ENCODE assay signal across 10 cellular contexts in the genomic region with DNA sequence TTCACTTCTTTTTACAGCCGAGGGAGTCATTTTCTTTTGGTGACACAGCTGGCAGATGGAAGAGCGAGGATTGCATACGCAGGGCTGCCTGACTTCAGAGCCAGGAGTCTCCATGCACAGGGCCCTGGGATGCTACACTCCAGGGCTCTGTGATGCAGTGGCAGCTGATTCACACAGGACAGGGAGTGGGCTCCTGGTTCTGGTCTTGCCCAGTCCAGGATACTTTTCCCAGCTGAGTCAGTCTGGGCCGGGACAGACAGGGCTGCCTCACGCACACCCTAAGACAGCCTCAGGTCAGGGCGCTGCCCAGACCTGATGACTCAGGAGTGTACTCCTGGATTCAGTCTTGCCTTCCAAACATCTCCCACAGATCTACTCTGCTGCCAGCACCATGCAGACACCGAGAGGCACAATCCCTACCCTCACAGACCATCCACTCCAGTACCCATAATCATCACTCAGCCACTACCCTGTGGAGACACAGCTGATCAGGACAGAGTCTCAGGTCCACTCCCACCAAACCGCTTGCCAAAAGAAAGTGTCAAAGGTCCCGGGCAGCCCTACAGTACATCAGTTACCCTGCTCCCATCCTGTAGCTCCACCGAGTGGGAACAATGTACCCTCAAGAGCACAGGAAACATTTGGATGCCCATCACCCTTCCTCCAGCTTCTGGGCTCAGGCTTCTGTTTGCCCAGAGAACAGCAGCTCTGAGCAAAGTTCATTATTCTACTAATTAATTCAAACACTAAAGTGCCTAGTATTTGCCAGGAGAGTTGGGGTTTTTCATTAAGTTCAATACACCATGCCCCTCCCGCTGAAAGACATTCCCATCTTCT. TPM values are rescaled to one million over a fixed set of nuclear protein-coding genes. Genes with fewer than 3 reads are reported as not detected.
DNase-seq lines count a peak whose midpoint lies in the region; ATAC-seq and TF ChIP-seq lines count a peak whose summit lies in the region.
"Had no signal": no experiment of that assay in that cellular context is flagged by ENCODE, and none has a peak within 500 bp of the region (broad histone marks: within the 10 kb centered on the region; RNA-seq: fewer than 3 reads in every experiment).

No MANE protein-coding gene starts in this region.

- intact Hi-C loops in uterus (cut with DNase I; ENCODE audit: low total_unique reads), result no loop called here

- H3K27ac Mint-ChIP-seq in T-helper 2 cell treated with Interferon-gamma antibody and Interleukin-4, amounts not matched to agents 5 μg/mL and 100 μg/mL, for 36 hours, result peak overlapping the region; percentile 67
- H3K27ac Mint-ChIP-seq in endothelial cell (ENCODE audit: unreplicated experiment), result no peak overlapping the region

- H3K36me3 ChIP-seq in duodenal mucosa (ENCODE audit: control insufficient read depth in 1 of 2, insufficient read depth in 2 of 2, low read length in 2 of 2), result peaks cover 0 to 20% of the 10 kb centered on the region in 2 donors
- peaks cover 72% of the 10 kb centered on the region for H3K36me3 ChIP-seq in mesodermal cell (ENCODE audit: control insufficient read depth, insufficient read depth, low read length)
- no peaks in the 10 kb centered on the region for H3K36me3 ChIP-seq in uterus

- no peak for TF ChIP-seq POLR2A in uterus (IDR thresholded peaks at IDR 0.05)

- H3K4me1 ChIP-seq in duodenal mucosa (ENCODE audit: control insufficient read depth in 1 of 2, insufficient read depth in 2 of 2, low read length in 2 of 2) (peaks cover 55 to 57% of the 10 kb centered on the region in 2 donors), mesodermal cell (ENCODE audit: control insufficient read depth, insufficient read depth, low read length, poor library complexity, severe bottlenecking) (peaks cover 54% of the 10 kb centered on the region), uterus (peaks cover 13 to 14% of the 10 kb centered on the region in 2 donors)

- H3K27ac ChIP-seq in duodenal mucosa (ENCODE audit: low read depth, low read length) (peak overlapping the region; percentile 71), mesodermal cell (ENCODE audit: low read depth, low read length, severe bottlenecking) (peak overlapping the region; percentile 96), uterus (peak overlapping the region; percentile 91 to 97)
- H3K27ac ChIP-seq: 22Rv1 had no signal

- no peak overlapping the region for H3K4me3 Mint-ChIP-seq in T-helper 2 cell treated with Interferon-gamma antibody and Interleukin-4, amounts not matched to agents 5 μg/mL and 100 μg/mL, for 36 hours
- no peak overlapping the region for H3K4me3 Mint-ChIP-seq in endothelial cell (ENCODE audit: unreplicated experiment)

- H3K9me3 Mint-ChIP-seq in T-helper 2 cell treated with Interferon-gamma antibody and Interleukin-4, amounts not matched to agents 5 μg/mL and 100 μg/mL, for 36 hours, result no peaks in the 10 kb centered on the region
- H3K9me3 Mint-ChIP-seq in endothelial cell (ENCODE audit: unreplicated experiment), result no peaks in the 10 kb centered on the region

- ATAC-seq in GM18868 (IDR thresholded peaks at IDR 0.05; ENCODE audit: unreplicated experiment), result no peak

- TF ChIP-seq CTCF in uterus (IDR thresholded peaks at IDR 0.05) (no peak), endothelial cell (IDR thresholded peaks at IDR 0.05; ENCODE audit: unreplicated experiment) (no peak)

- H3K27me3 Mint-ChIP-seq in T-helper 2 cell treated with Interferon-gamma antibody and Interleukin-4, amounts not matched to agents 5 μg/mL and 100 μg/mL, for 36 hours (ENCODE audit: low read depth), result no peaks in the 10 kb centered on the region
- H3K27me3 Mint-ChIP-seq in endothelial cell (ENCODE audit: unreplicated experiment), result no peaks in the 10 kb centered on the region

- H3K36me3 Mint-ChIP-seq in T-helper 2 cell treated with Interferon-gamma antibody and Interleukin-4, amounts not matched to agents 5 μg/mL and 100 μg/mL, for 36 hours (ENCODE audit: low read depth), result no peaks in the 10 kb centered on the region
- H3K36me3 Mint-ChIP-seq in endothelial cell (ENCODE audit: low read depth, unreplicated experiment), result no peaks in the 10 kb centered on the region

- H3K4me1 Mint-ChIP-seq in T-helper 2 cell treated with Interferon-gamma antibody and Interleukin-4, amounts not matched to agents 5 μg/mL and 100 μg/mL, for 36 hours (ENCODE audit: low read depth), result peaks cover 8% of the 10 kb centered on the region
- peaks cover 12% of the 10 kb centered on the region for H3K4me1 Mint-ChIP-seq in endothelial cell (ENCODE audit: unreplicated experiment)

- 93 to 94% methylated on average over 8 to 11 of the region's 11 CpGs for WGBS in mesodermal cell (ENCODE audit: insufficient coverage in 2 of 2), 2 experiments

- no peak for DNase-seq in T-helper 2 cell treated with Interferon-gamma antibody and Interleukin-4, amounts not matched to agents 5 μg/mL and 100 μg/mL, for 36 hours (ENCODE audit: low spot score)
- no peak for DNase-seq in T-helper 2 cell
- DNase-seq in uterus, result peak in 1 of 2 donors; percentile 64
- no peak for DNase-seq in activated CD8-positive, alpha-beta memory T cell treated with anti-CD3 and anti-CD28 coated beads for 24 hours
- DNase-seq in endothelial cell (ENCODE audit: low spot score), result no peak
- DNase-seq: NCI-H1092 treated with DMSO at 0.1 percent for 48 hours had no signal

- peak overlapping the region; percentile 67 for H3K9ac ChIP-seq in duodenal mucosa (ENCODE audit: low read depth in 1 of 2, low read length in 2 of 2)

- H3K27me3 ChIP-seq in duodenal mucosa (ENCODE audit: control insufficient read depth in 1 of 2, insufficient read depth in 2 of 2, low read length in 2 of 2), result no peaks in the 10 kb centered on the region
- no peaks in the 10 kb centered on the region for H3K27me3 ChIP-seq in uterus

- H3K4me3 ChIP-seq in duodenal mucosa (ENCODE audit: low read depth in 1 of 2, low read length in 2 of 2) (peak overlapping the region; percentile 30 to 50), mesodermal cell (ENCODE audit: extremely low read depth, insufficient read depth, low read length, poor library complexity, severe bottlenecking) (no peak overlapping the region), uterus (no peak overlapping the region)

- H3K9me3 ChIP-seq in duodenal mucosa (ENCODE audit: control insufficient read depth in 1 of 2, low read length in 2 of 2), result no peaks in the 10 kb centered on the region
- no peaks in the 10 kb centered on the region for H3K9me3 ChIP-seq in mesodermal cell (ENCODE audit: control insufficient read depth, low read length)
- H3K9me3 ChIP-seq in uterus, result no peaks in the 10 kb centered on the region

RNA-seq across cellular contexts. Expression of gene SDC4, which starts 11.5 kb away (rescaled TPM):
- polyA plus RNA-seq in mesodermal cell (2013, experiment 1 of 2), result 119 TPM
- 125 TPM for polyA plus RNA-seq in mesodermal cell (2013, experiment 2 of 2)
- total RNA-seq in uterus, result 10 to 100 TPM in 3 of 4 donors, 1 to 10 TPM in 1; 7.9 to 77.9 (median 48.4) TPM
- total RNA-seq in endothelial cell (ENCODE audit: unreplicated experiment), result 7.4 TPM

RNA-seq across cellular contexts. Expression of gene SYS1, which starts 26.2 kb away (rescaled TPM):
- polyA plus RNA-seq in mesodermal cell (2013, experiment 1 of 2), result 14.7 TPM
- 12.0 TPM for polyA plus RNA-seq in mesodermal cell (2013, experiment 2 of 2)
- total RNA-seq in uterus (10 to 100 TPM; 19.0 to 35.6 (median 25.0) TPM), endothelial cell (ENCODE audit: unreplicated experiment) (20.0 TPM)

RNA-seq across cellular contexts. Expression of gene MATN4, which starts 28.6 kb away (rescaled TPM):
- 0.59 TPM for polyA plus RNA-seq in mesodermal cell (2013, experiment 1 of 2)
- polyA plus RNA-seq in mesodermal cell (2013, experiment 2 of 2), result 0.20 TPM
- total RNA-seq in uterus (1 to 10 TPM in 1 of 4 donors, not detected in 3; 5.6 TPM), endothelial cell (ENCODE audit: unreplicated experiment) (not detected)

RNA-seq across cellular contexts. Expression of gene RBPJL, which starts 30.1 kb away (rescaled TPM):
- not detected for polyA plus RNA-seq in mesodermal cell (2013, experiment 1 of 2)
- polyA plus RNA-seq in mesodermal cell (2013, experiment 2 of 2), result not detected
- total RNA-seq in uterus, result not detected
- not detected for total RNA-seq in endothelial cell (ENCODE audit: unreplicated experiment)

RNA-seq across cellular contexts. Expression of gene TP53TG5, which starts 41.4 kb away (rescaled TPM):
- not detected for polyA plus RNA-seq in mesodermal cell (2013, experiment 1 of 2)
- not detected for polyA plus RNA-seq in mesodermal cell (2013, experiment 2 of 2)
- total RNA-seq in uterus (1 to 10 TPM in 1 of 4 donors, not detected in 3; 1.9 TPM), endothelial cell (ENCODE audit: unreplicated experiment) (not detected)

Comparison
In these comparisons a context has a peak if more than half of its experiments do, and no peak if none do; other contexts are left out.
1. H3K4me3 ChIP-seq: peak in duodenal mucosa (2 of 2); none in mesodermal cell (single experiment) and uterus (0 of 2).
2. Peak in every context shown above with its lines, with median percentiles within 50 percentile points of each other: H3K27ac ChIP-seq.